29 cellular contexts compared by ENCODE assay signal in the genomic region with DNA sequence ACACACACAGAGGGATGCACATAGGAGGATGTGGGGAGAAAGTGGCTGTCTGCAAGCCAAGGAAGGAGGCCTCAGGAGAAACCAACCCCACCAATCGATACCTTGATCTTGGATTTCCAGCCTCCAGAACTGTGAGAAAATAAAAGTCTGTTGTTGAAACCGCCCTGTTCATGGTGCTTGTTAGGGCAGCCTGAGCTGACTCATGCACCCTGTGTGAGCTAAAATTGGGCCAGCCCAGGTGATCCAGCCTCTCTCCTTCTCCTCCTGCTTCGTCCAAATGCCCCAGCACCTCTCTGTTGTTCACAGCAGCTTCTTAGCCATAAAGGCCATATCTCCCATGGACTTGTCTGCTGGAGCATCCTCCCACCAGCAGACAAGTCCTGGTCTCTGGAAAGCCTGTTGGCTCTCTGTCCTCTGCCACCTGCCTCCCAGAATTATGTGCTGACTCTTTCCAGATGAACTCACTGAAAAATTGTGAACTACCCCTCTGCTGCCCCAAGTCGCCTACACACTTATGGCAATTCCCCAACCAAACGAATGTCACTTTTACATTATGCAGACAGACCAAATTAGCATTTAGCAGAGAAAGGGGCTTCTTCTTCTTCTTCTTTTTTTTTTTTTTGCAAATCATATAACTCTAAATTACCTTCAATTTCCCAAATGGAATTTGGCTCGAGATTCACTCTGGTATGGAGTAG. TPM values are rescaled to one million over a fixed set of nuclear protein-coding genes. Genes with fewer than 3 reads are reported as not detected.
"Had no signal": no experiment of that assay in that cellular context is flagged by ENCODE, and none has a peak within 500 bp of the region (broad histone marks: within the 10 kb centered on the region; RNA-seq: fewer than 3 reads in every experiment).

No MANE protein-coding gene starts in this region.

- H3K4me3 ChIP-seq: ascending aorta, body of pancreas, cardiac muscle cell had no signal

- DNase-seq: activated CD4-positive, alpha-beta memory T cell treated with anti-CD3 and anti-CD28 coated beads for 36 hours; activated CD4-positive, alpha-beta T cell treated with anti-CD3 and anti-CD28 coated beads, Interleukin-2, amount 10 ng/mL, durations not matched to agents 7 days and 5 days; activated CD4-positive, CD25-positive, alpha-beta regulatory T cell; activated CD8-positive, alpha-beta memory T cell treated with anti-CD3 and anti-CD28 coated beads, Interleukin-2, amount 50 U/mL, for 4 hours; activated gamma-delta T cell treated with Interleukin-2 at 50 U/mL for 16 hours; activated naive CD4-positive, alpha-beta T cell treated with anti-CD3 and anti-CD28 coated beads, Interleukin-2, amount 10 ng/mL, durations not matched to agents 7 days and 5 days; activated naive CD8-positive, alpha-beta T cell treated with anti-CD3 and anti-CD28 coated beads, Interleukin-2, amount 50 U/mL, for 24 hours; activated T-cell treated with anti-CD3 and anti-CD28 coated beads, Interleukin-2, amount 50 U/mL, for 72 hours; amniotic stem cell; body of pancreas; KG1; NCI-H1092; NCI-H1417 treated with DMSO at 0.1 percent for 48 hours; NCI-H1694; NCI-H2029; NCI-H2107; NCI-H2171 treated with DMSO at 0.1 percent for 48 hours; NCI-H345; NCI-H510A; NCI-H526 treated with DMSO at 0.1 percent for 48 hours; T-helper 2 cell; T1000 had no signal

- ATAC-seq: activated naive CD8-positive, alpha-beta T cell treated with anti-CD3 and anti-CD28 coated beads, Interleukin-2, amount 50 U/mL, for 24 hours; activated T-cell treated with anti-CD3 and anti-CD28 coated beads, Interleukin-2, amount 50 U/mL, for 72 hours; body of pancreas; Right ventricle myocardium inferior had no signal

- H3K27ac Mint-ChIP-seq: activated CD4-positive, alpha-beta memory T cell treated with anti-CD3 and anti-CD28 coated beads for 36 hours; activated CD4-positive, alpha-beta T cell treated with anti-CD3 and anti-CD28 coated beads, Interleukin-2, amount 10 ng/mL, durations not matched to agents 7 days and 5 days; activated naive CD4-positive, alpha-beta T cell treated with anti-CD3 and anti-CD28 coated beads, Interleukin-2, amount 10 ng/mL, durations not matched to agents 7 days and 5 days; activated naive CD8-positive, alpha-beta T cell treated with anti-CD3 and anti-CD28 coated beads, Interleukin-2, amount 50 U/mL, for 24 hours; activated T-cell treated with anti-CD3 and anti-CD28 coated beads, Interleukin-2, amount 50 U/mL, for 72 hours; activated T-helper 2 cell treated with anti-CD3 and anti-CD28 coated beads, Interferon-gamma antibody, Interleukin-2, Interleukin-4, amounts not matched to agents 10 μg/mL and 5 μg/mL and 100 μg/mL, durations not matched to agents 14 hours and 24 hours and 36 hours had no signal

- H3K27me3 Mint-ChIP-seq: activated CD4-positive, alpha-beta memory T cell treated with anti-CD3 and anti-CD28 coated beads for 36 hours; activated CD4-positive, alpha-beta T cell treated with anti-CD3 and anti-CD28 coated beads, Interleukin-2, amount 10 ng/mL, durations not matched to agents 7 days and 5 days; activated naive CD8-positive, alpha-beta T cell treated with anti-CD3 and anti-CD28 coated beads, Interleukin-2, amount 50 U/mL, for 24 hours had no signal

- H3K27me3 ChIP-seq: ascending aorta, body of pancreas, cardiac muscle cell had no signal

- H3K4me1 ChIP-seq: ascending aorta, body of pancreas had no signal

- H3K27ac ChIP-seq: ascending aorta, body of pancreas, cardiac muscle cell, VCaP had no signal

- H3K9me3 ChIP-seq: body of pancreas had no signal

- H3K4me3 Mint-ChIP-seq: activated CD4-positive, alpha-beta memory T cell treated with anti-CD3 and anti-CD28 coated beads for 36 hours; activated CD4-positive, alpha-beta T cell treated with anti-CD3 and anti-CD28 coated beads, Interleukin-2, amount 10 ng/mL, durations not matched to agents 7 days and 5 days; activated naive CD4-positive, alpha-beta T cell treated with anti-CD3 and anti-CD28 coated beads, Interleukin-2, amount 10 ng/mL, durations not matched to agents 7 days and 5 days; activated naive CD8-positive, alpha-beta T cell treated with anti-CD3 and anti-CD28 coated beads, Interleukin-2, amount 50 U/mL, for 24 hours; activated T-cell treated with anti-CD3 and anti-CD28 coated beads, Interleukin-2, amount 50 U/mL, for 72 hours had no signal

- H3K36me3 ChIP-seq: ascending aorta, cardiac muscle cell had no signal

RNA-seq across cellular contexts. Expression of gene CARD11, which starts 30.2 kb away (rescaled TPM):
- total RNA-seq: LHCN-M2, RPMI7951 had no signal
